14 cellular contexts compared by ENCODE assay signal in the genomic region with DNA sequence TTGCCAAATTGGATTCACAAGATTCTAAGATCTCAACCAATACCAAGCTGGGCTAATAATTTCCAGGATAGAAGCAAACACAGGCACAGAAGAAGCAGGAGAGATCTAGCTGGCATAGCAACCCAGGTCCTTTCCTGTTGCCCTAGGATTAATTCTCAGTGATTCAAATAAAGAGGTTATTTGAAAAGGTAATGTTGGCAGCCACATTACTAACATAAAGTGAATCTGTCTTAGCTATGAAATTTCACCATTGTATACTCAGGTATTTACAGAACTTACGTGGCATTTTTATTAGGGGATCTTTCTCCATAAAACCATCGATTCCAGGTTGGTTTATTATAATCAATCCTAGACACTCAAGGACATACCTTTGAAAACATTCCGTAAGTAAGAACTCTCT.
A peak's percentile ranks its signal among the peaks of the same experiment; 100 is the strongest.
DNase-seq lines count a peak whose midpoint lies in the region; ATAC-seq and TF ChIP-seq lines count a peak whose summit lies in the region.
"Had no signal": no experiment of that assay in that cellular context is flagged by ENCODE, and none has a peak within 500 bp of the region (broad histone marks: within the 10 kb centered on the region; RNA-seq: fewer than 3 reads in every experiment).

No MANE protein-coding gene starts in this region.

- intact Hi-C loops in PC-3 (cut with micrococcal nuclease) = no loop called here
- intact Hi-C loops in Calu3 (cut with micrococcal nuclease; ENCODE audit: unreplicated experiment) = no loop called here

- no peaks in the 10 kb centered on the region for H3K4me1 Mint-ChIP-seq in Calu3 (ENCODE audit: low read depth, unreplicated experiment)
- H3K4me1 Mint-ChIP-seq: B cell had no signal

- peak overlapping the region; percentile 48 for H3K27ac ChIP-seq in PC-3 (ENCODE audit: low read length)
- peak overlapping the region; percentile 9 for H3K27ac ChIP-seq in hepatocyte
- H3K27ac ChIP-seq: BLaER1 treated with 17β-estradiol and CSF1 and Interleukin-3, amounts not matched to agents 10 nM and 100 nM had no signal

- H3K27me3 ChIP-seq in PC-3 (ENCODE audit: low read length) = no peaks in the 10 kb centered on the region
- no peaks in the 10 kb centered on the region for H3K27me3 ChIP-seq in hepatocyte
- H3K27me3 ChIP-seq: BLaER1 treated with 17β-estradiol and CSF1 and Interleukin-3, amounts not matched to agents 10 nM and 100 nM had no signal

- DNase-seq in DMS53 (lab: John Stamatoyannopoulos, UW) (peak; percentile 79), LNCaP clone FGC (ENCODE audit: low read depth) (peak; percentile 86), PC-3 (peak; percentile 57), hepatocyte (ENCODE audit: low spot score) (no peak), Calu3 (no peak), T-helper 2 cell (no peak), NCI-H526 (lab: John Stamatoyannopoulos, UW) (no peak), NCI-H1048 (lab: John Stamatoyannopoulos, UW) (no peak)
- DNase-seq: CD8-positive, alpha-beta T cell; DMS79 treated with DMSO at 0.1 percent for 48 hours; GF-D8; HCEC 1CT had no signal

- H3K9me3 Mint-ChIP-seq in Calu3 (ENCODE audit: low read depth, unreplicated experiment) = peaks cover 19% of the 10 kb centered on the region

- TF ChIP-seq CTCF in LNCaP clone FGC (IDR thresholded peaks at IDR 0.05; ENCODE audit: control insufficient read depth, extremely low read depth, insufficient read depth) = no peak
- TF ChIP-seq CTCF in PC-3 (conservative IDR thresholded peaks at IDR 0.05; ENCODE audit: low read depth, low read length) = no peak
- no peak for TF ChIP-seq CTCF in hepatocyte (IDR thresholded peaks at IDR 0.05; ENCODE audit: poor library complexity)
- TF ChIP-seq CTCF in Calu3 (IDR thresholded peaks at IDR 0.05; ENCODE audit: unreplicated experiment) = no peak

- H3K4me2 ChIP-seq in PC-3 (ENCODE audit: low read length) (no peak overlapping the region), hepatocyte (no peak overlapping the region)
- H3K4me2 ChIP-seq: BLaER1 treated with 17β-estradiol and CSF1 and Interleukin-3, amounts not matched to agents 10 nM and 100 nM had no signal

- H3K36me3 ChIP-seq in PC-3 (ENCODE audit: low read depth, low read length) (no peaks in the 10 kb centered on the region), hepatocyte (replicated peaks; ENCODE audit: insufficient read depth, low read depth) (no peaks in the 10 kb centered on the region)
- H3K36me3 ChIP-seq: BLaER1 treated with 17β-estradiol and CSF1 and Interleukin-3, amounts not matched to agents 10 nM and 100 nM had no signal

- no peak overlapping the region for H3K4me3 ChIP-seq in LNCaP clone FGC (ENCODE audit: low read depth, low read length)
- H3K4me3 ChIP-seq in PC-3 (ENCODE audit: low read length) = no peak overlapping the region
- no peak overlapping the region for H3K4me3 ChIP-seq in hepatocyte
- H3K4me3 ChIP-seq: BLaER1 treated with 17β-estradiol and CSF1 and Interleukin-3, amounts not matched to agents 10 nM and 100 nM had no signal

- no TSS peak for BruUV-seq in PC-3 (replicated peaks; lab: Mats Ljungman, UMichigan)
- BruUV-seq in Calu3 (replicated peaks; lab: Mats Ljungman, UMichigan) = no TSS peak

- H3K9me2 ChIP-seq in PC-3 (replicated peaks; ENCODE audit: low read length) (no peaks in the 10 kb centered on the region), hepatocyte (replicated peaks; ENCODE audit: insufficient read depth) (no peaks in the 10 kb centered on the region)

- H3K79me2 ChIP-seq in PC-3 (ENCODE audit: low read length) (no peaks in the 10 kb centered on the region), hepatocyte (no peaks in the 10 kb centered on the region)

- ATAC-seq in PC-3 = peak; percentile 80
- ATAC-seq: CD8-positive, alpha-beta T cell had no signal

- H3K9ac ChIP-seq in PC-3 (ENCODE audit: low read length) = no peak overlapping the region
- H3K9ac ChIP-seq: BLaER1 treated with 17β-estradiol and CSF1 and Interleukin-3, amounts not matched to agents 10 nM and 100 nM had no signal

- no peaks in the 10 kb centered on the region for H3K27me3 Mint-ChIP-seq in Calu3 (ENCODE audit: unreplicated experiment)
- H3K27me3 Mint-ChIP-seq: B cell had no signal

- no peak overlapping the region for H3K4me3 Mint-ChIP-seq in Calu3 (ENCODE audit: low read depth, unreplicated experiment)
- H3K4me3 Mint-ChIP-seq: B cell; CD8-positive, alpha-beta T cell had no signal

- POLR2A ChIA-PET in PC-3 (lab: Charles Lee; ENCODE audit: unreplicated experiment) = no interaction called here

- CTCF ChIA-PET in PC-3 (lab: Charles Lee) (interaction anchor here (0.7 kb wide), 1 partner anchor 11 kb away, joined by 3 read pairs; no protein-coding TSS in a partner anchor), Calu3 (lab: Charles Lee) (no interaction called here)

- no peaks in the 10 kb centered on the region for H3K36me3 Mint-ChIP-seq in Calu3 (ENCODE audit: insufficient read depth, unreplicated experiment)
- H3K36me3 Mint-ChIP-seq: CD8-positive, alpha-beta T cell had no signal

- H4K20me1 ChIP-seq in PC-3 (ENCODE audit: low read length) = no peaks in the 10 kb centered on the region
- no peaks in the 10 kb centered on the region for H4K20me1 ChIP-seq in hepatocyte (ENCODE audit: insufficient read depth, poor library complexity, severe bottlenecking)
- H4K20me1 ChIP-seq: BLaER1 treated with 17β-estradiol and CSF1 and Interleukin-3, amounts not matched to agents 10 nM and 100 nM had no signal

- H3K4me1 ChIP-seq in PC-3 (ENCODE audit: insufficient read depth, low read length) (no peaks in the 10 kb centered on the region), hepatocyte (ENCODE audit: insufficient read depth) (peaks cover 4% of the 10 kb centered on the region)
- H3K4me1 ChIP-seq: BLaER1 treated with 17β-estradiol and CSF1 and Interleukin-3, amounts not matched to agents 10 nM and 100 nM had no signal

- 39% methylated on average over 3 of the region's 3 CpGs for WGBS in hepatocyte (ENCODE audit: low lambda C conversion rate, missing lambda C conversion rate)

- no peaks in the 10 kb centered on the region for H3F3A ChIP-seq in PC-3 (ENCODE audit: low read length, unreplicated experiment)

- no peak overlapping the region for H3K27ac Mint-ChIP-seq in Calu3 (ENCODE audit: unreplicated experiment)
- H3K27ac Mint-ChIP-seq: B cell; CD8-positive, alpha-beta T cell had no signal

- H2AFZ ChIP-seq in PC-3 (ENCODE audit: low read length) (no peak overlapping the region), hepatocyte (no peak overlapping the region)

- no peaks in the 10 kb centered on the region for H3K9me3 ChIP-seq in PC-3 (ENCODE audit: low read length)
- H3K9me3 ChIP-seq in hepatocyte (ENCODE audit: low read depth) = no peaks in the 10 kb centered on the region

Comparison
In these comparisons a context has a peak if more than half of its experiments do, and no peak if none do; other contexts are left out.
1. DNase-seq: peak in DMS53 (single experiment), LNCaP clone FGC (single experiment) and PC-3 (single experiment); none in hepatocyte (single experiment), Calu3 (single experiment), T-helper 2 cell (0 of 5), NCI-H526 (0 of 2) and NCI-H1048 (single experiment).